10 cellular contexts compared by ENCODE assay signal in genomic region chr17:76451480-76451879, GRCh38. TPM values are rescaled to one million over a fixed set of nuclear protein-coding genes. Genes with fewer than 3 reads are reported as not detected.
DNase-seq lines count a peak whose midpoint lies in the region; ATAC-seq, FAIRE-seq and TF ChIP-seq lines count a peak whose summit lies in the region.
"Had no signal": no experiment of that assay in that cellular context is flagged by ENCODE, and none has a peak within 500 bp of the region (broad histone marks: within the 10 kb centered on the region; RNA-seq: fewer than 3 reads in every experiment).

No MANE protein-coding gene starts in this region.

- FAIRE-seq in HepG2 (lab: Jason Lieb, UNC) = no peak

- CTCF ChIA-PET in HepG2 (lab: Yijun Ruan, JAX; ENCODE audit: low intra/inter-chr PET ratio, low total read pairs) = no interaction called here
- CTCF ChIA-PET in activated CD8-positive, alpha-beta T cell treated with anti-CD3 and anti-CD28 coated beads, Interleukin-2, amount 10 ng/mL, durations not matched to agents 7 days and 5 days (lab: Charles Lee) = interaction anchor here (0.6 to 4.1 kb wide), 10 partner anchors 24 to 1756 kb away, joined by 3 to 17 read pairs (median 4); partner anchors contain the start of gene SPHK1

- H3K4me1 ChIP-seq in HepG2 (ENCODE audit: insufficient read depth, low read length) (peaks cover 56% of the 10 kb centered on the region), right lobe of liver (peaks cover 0 to 20% (median 3%) of the 10 kb centered on the region in 4 donors), right atrium auricular region (peaks cover 3 to 50% of the 10 kb centered on the region in 2 donors), suprapubic skin (peaks cover 24% of the 10 kb centered on the region)

- TF ChIP-seq CTCF in HepG2 (CRISPR knock-in tag; IDR thresholded peaks at IDR 0.05) (no peak), right lobe of liver (IDR thresholded peaks at IDR 0.05) (no peak), right atrium auricular region (IDR thresholded peaks at IDR 0.05) (no peak), suprapubic skin (IDR thresholded peaks at IDR 0.05) (no peak)

- peak overlapping the region; percentile 91 for H3K4me3 Mint-ChIP-seq in activated CD8-positive, alpha-beta T cell treated with anti-CD3 and anti-CD28 coated beads, Interleukin-2, amount 10 ng/mL, durations not matched to agents 7 days and 5 days

- 19% methylated on average over 6 of the region's 6 CpGs for WGBS in HepG2 (ENCODE audit: low lambda C conversion rate)
- 83% methylated on average over 6 of the region's 6 CpGs for WGBS in right lobe of liver (ENCODE audit: insufficient coverage, low coverage, low lambda C conversion rate, missing lambda C conversion rate)
- 78% methylated on average over 6 of the region's 6 CpGs for WGBS in suprapubic skin

- peaks cover 50% of the 10 kb centered on the region for H4K20me1 ChIP-seq in HepG2 (ENCODE audit: insufficient read depth, low read length)

- TF ChIP-seq EP300 in HepG2 (IDR thresholded peaks at IDR 0.05; ENCODE audit: low read depth in 2 of 2, low read length in 2 of 2) (no peak), HepG2 (CRISPR knock-in tag; IDR thresholded peaks at IDR 0.05; ENCODE audit: borderline replicate concordance) (no peak), suprapubic skin (IDR thresholded peaks at IDR 0.05) (no peak)

- H3K27me3 Mint-ChIP-seq in activated CD8-positive, alpha-beta T cell treated with anti-CD3 and anti-CD28 coated beads, Interleukin-2, amount 10 ng/mL, durations not matched to agents 7 days and 5 days (ENCODE audit: low read depth) = peaks cover 3% of the 10 kb centered on the region

- H3K27ac ChIP-seq in HepG2 (ENCODE audit: extremely low read length, insufficient read depth, low read length) = no peak overlapping the region
- no peak overlapping the region for H3K27ac ChIP-seq in right lobe of liver
- peak overlapping the region; percentile 93 to 94 for H3K27ac ChIP-seq in right atrium auricular region
- no peak overlapping the region for H3K27ac ChIP-seq in suprapubic skin

- peak overlapping the region; percentile 91 for H3K9ac ChIP-seq in HepG2 (ENCODE audit: insufficient read depth, low read depth, low read length)

- no peak for ATAC-seq in HepG2
- no peak for ATAC-seq in right lobe of liver
- ATAC-seq in activated CD8-positive, alpha-beta T cell treated with anti-CD3 and anti-CD28 coated beads, Interleukin-2, amount 10 ng/mL, durations not matched to agents 7 days and 5 days = no peak
- no peak for ATAC-seq in HG03442 (IDR thresholded peaks at IDR 0.05; ENCODE audit: unreplicated experiment)
- ATAC-seq in GM19455 (IDR thresholded peaks at IDR 0.05; ENCODE audit: unreplicated experiment) = no peak

- TF ChIP-seq POLR2A in HepG2 (IDR thresholded peaks at IDR 0.05; ENCODE audit: insufficient read depth in 1 of 2, low read depth in 2 of 2, low read length in 2 of 2) = no peak
- no peak for TF ChIP-seq POLR2A in right lobe of liver (IDR thresholded peaks at IDR 0.05)
- TF ChIP-seq POLR2A in suprapubic skin (IDR thresholded peaks at IDR 0.05) = no peak

- H3K9me3 Mint-ChIP-seq in activated CD8-positive, alpha-beta T cell treated with anti-CD3 and anti-CD28 coated beads, Interleukin-2, amount 10 ng/mL, durations not matched to agents 7 days and 5 days (ENCODE audit: insufficient read depth) = no peaks in the 10 kb centered on the region

- no TSS peak for BruUV-seq in HepG2 (replicated peaks; lab: Mats Ljungman, UMichigan)

- H3K4me1 Mint-ChIP-seq in activated CD8-positive, alpha-beta T cell treated with anti-CD3 and anti-CD28 coated beads, Interleukin-2, amount 10 ng/mL, durations not matched to agents 7 days and 5 days (ENCODE audit: low read depth) = peaks cover 50% of the 10 kb centered on the region

- TF ChIP-seq RAD21 in HepG2 (CRISPR knock-in tag; IDR thresholded peaks at IDR 0.05) = no peak

- peak overlapping the region; percentile 92 for H3K4me2 ChIP-seq in HepG2 (ENCODE audit: low read depth, low read length)

- POLR2A ChIA-PET in HepG2 (lab: Yijun Ruan, JAX) = interaction anchor here (1.0 to 3.1 kb wide), 2 partner anchors 49 to 71 kb away, joined by 3 to 26 read pairs; partner anchors contain the start of gene RHBDF2
- POLR2A ChIA-PET in activated CD8-positive, alpha-beta T cell treated with anti-CD3 and anti-CD28 coated beads, Interleukin-2, amount 10 ng/mL, durations not matched to agents 7 days and 5 days (lab: Charles Lee) = interaction anchor here (0.7 to 1.4 kb wide), 2 partner anchors 23 to 51 kb away, joined by 3 to 4 read pairs; no protein-coding TSS in a partner anchor

- peaks cover 60% of the 10 kb centered on the region for H3K79me2 ChIP-seq in HepG2 (ENCODE audit: insufficient read depth, low read length)

- H3K4me3 ChIP-seq in HepG2 (replicated peaks in 1 of 3; ENCODE audit: insufficient read depth in 1 of 3, low read depth in 2 of 3, low read length in 3 of 3) (peak overlapping the region; percentile 84 to 97 (median 92)), right lobe of liver (no peak overlapping the region), right atrium auricular region (peak overlapping the region; percentile 79 to 97), suprapubic skin (peak overlapping the region; percentile 98)

- intact Hi-C loops in HepG2 (cut with micrococcal nuclease; ENCODE audit: unreplicated experiment) = no loop called here
- intact Hi-C loops in right lobe of liver (cut with DNase I) = no loop called here

- H3K36me3 ChIP-seq in HepG2 (replicated peaks in 1 of 2; ENCODE audit: control insufficient read depth in 1 of 2, insufficient read depth in 2 of 2, low read length in 2 of 2) (peaks cover 0 to 4% of the 10 kb centered on the region in 2 experiments; a peak in 2 of 5 replicates), right lobe of liver (no peaks in the 10 kb centered on the region), right atrium auricular region (no peaks in the 10 kb centered on the region), suprapubic skin (no peaks in the 10 kb centered on the region)

- H3K36me3 Mint-ChIP-seq in activated CD8-positive, alpha-beta T cell treated with anti-CD3 and anti-CD28 coated beads, Interleukin-2, amount 10 ng/mL, durations not matched to agents 7 days and 5 days (ENCODE audit: low read depth) = peaks cover 6% of the 10 kb centered on the region

- no peaks in the 10 kb centered on the region; a peak in 1 of 5 replicates for H3K27me3 ChIP-seq in HepG2 (ENCODE audit: control insufficient read depth in 1 of 2, insufficient read depth in 2 of 2, low read length in 2 of 2)
- H3K27me3 ChIP-seq in right lobe of liver = no peaks in the 10 kb centered on the region
- no peaks in the 10 kb centered on the region for H3K27me3 ChIP-seq in right atrium auricular region
- H3K27me3 ChIP-seq in suprapubic skin = no peaks in the 10 kb centered on the region

- no peaks in the 10 kb centered on the region for H3K9me3 ChIP-seq in HepG2 (ENCODE audit: low read length)
- H3K9me3 ChIP-seq in right lobe of liver = no peaks in the 10 kb centered on the region
- no peaks in the 10 kb centered on the region for H3K9me3 ChIP-seq in right atrium auricular region
- no peaks in the 10 kb centered on the region for H3K9me3 ChIP-seq in suprapubic skin

- in situ Hi-C loops in HepG2 (cut with HindIII; ENCODE audit: extremely low pct_ligation_motif_present, low pct_unique_long_range_greater_than_20kb) = loop anchor here (5.0 kb wide), 1 partner anchor 49 kb away; no protein-coding TSS in a partner anchor

- no peak for DNase-seq in HepG2 (ENCODE audit: low spot score)
- no peak for DNase-seq in right lobe of liver
- DNase-seq in activated CD8-positive, alpha-beta T cell treated with anti-CD3 and anti-CD28 coated beads, Interleukin-2, amount 10 ng/mL, durations not matched to agents 7 days and 5 days = no peak
- no peak for DNase-seq in right atrium auricular region (ENCODE audit: low spot score)
- no peak for DNase-seq in suprapubic skin (ENCODE audit: low spot score in 2 of 2)
- DNase-seq in globus pallidus (ENCODE audit: low spot score) = no peak
- DNase-seq: DMS79 had no signal

- H2AFZ ChIP-seq in HepG2 (ENCODE audit: low read length) = no peak overlapping the region

- H3K27ac Mint-ChIP-seq in activated CD8-positive, alpha-beta T cell treated with anti-CD3 and anti-CD28 coated beads, Interleukin-2, amount 10 ng/mL, durations not matched to agents 7 days and 5 days = peak overlapping the region; percentile 18

RNA-seq across cellular contexts. Expression of gene UBE2O, which starts 1.5 kb away (rescaled TPM):
- total RNA-seq in HepG2 (2016; rRNA removed; fragmentation: Illumina TruSeq; extraction: Trizol) (21.5 and 22.3 TPM in 2 replicates), right lobe of liver (10 to 100 TPM in 5 of 6 experiments, 1 to 10 TPM in 1; 10.0 to 12.9 (median 12.0) TPM), right atrium auricular region (10 to 100 TPM; 19.5 to 21.8 TPM), suprapubic skin (10 to 100 TPM; 31.3 to 42.0 (median 37.7) TPM)
- total RNA-seq in HepG2 (2016; cell fraction: cytosol; rRNA removed; fragmentation: Illumina TruSeq; extraction: Trizol; ENCODE audit: low read depth) = 2.7 and 3.0 TPM in 2 replicates
- 22.1 and 22.5 TPM in 2 replicates for total RNA-seq in HepG2 (2016; cell fraction: insoluble cytoplasmic fraction; rRNA removed; fragmentation: Illumina TruSeq; extraction: Trizol)
- total RNA-seq in HepG2 (2016; cell fraction: membrane; rRNA removed; fragmentation: Illumina TruSeq; extraction: Trizol) = 7.2 and 8.1 TPM in 2 replicates
- 23.0 and 27.1 TPM in 2 replicates for total RNA-seq in HepG2 (2016; cell fraction: nucleus; rRNA removed; fragmentation: Illumina TruSeq; extraction: Trizol)
- polyA plus RNA-seq in HepG2 (2011; rRNA removed) = 23.5 and 30.4 TPM in 2 replicates
- 11.6 and 11.8 TPM in 2 replicates for polyA plus RNA-seq in HepG2 (2011; cell fraction: cytosol; rRNA removed)
- polyA plus RNA-seq in HepG2 (2011; cell fraction: nucleus; rRNA removed) = 87.2 and 93.5 TPM in 2 replicates
- polyA plus RNA-seq in HepG2 (2012) = 28.0 and 29.8 TPM in 2 replicates
- 0.86 and 0.95 TPM in 2 replicates for polyA plus RNA-seq in HepG2 (2016; cell fraction: cytosol; fragmentation: Illumina TruSeq; extraction: Trizol; ENCODE audit: low read depth)
- polyA plus RNA-seq in HepG2 (2016; cell fraction: insoluble cytoplasmic fraction; fragmentation: Illumina TruSeq; extraction: Trizol; ENCODE audit: low read depth) = 15.3 and 21.2 TPM in 2 replicates
- 2.1 and 3.0 TPM in 2 replicates for polyA plus RNA-seq in HepG2 (2016; cell fraction: membrane; fragmentation: Illumina TruSeq; extraction: Trizol; ENCODE audit: low read depth)
- 66.1 and 73.3 TPM in 2 replicates for polyA plus RNA-seq in HepG2 (2016; cell fraction: nucleus; fragmentation: Illumina TruSeq; extraction: Trizol; ENCODE audit: insufficient read depth, low read depth)
- polyA minus RNA-seq in HepG2 (2011; rRNA and poly(A)+ RNA removed; ENCODE audit: low replicate concordance) = 39.5 and 89.3 TPM in 2 replicates
- 31.1 and 31.4 TPM in 2 replicates for polyA minus RNA-seq in HepG2 (2011; cell fraction: cytosol; rRNA and poly(A)+ RNA removed)
- 27.4 and 30.3 TPM in 2 replicates for polyA minus RNA-seq in HepG2 (2011; cell fraction: nucleus; rRNA and poly(A)+ RNA removed)
- 10 to 100 TPM; 28.4 to 31.6 TPM for total RNA-seq in activated CD8-positive, alpha-beta T cell treated with anti-CD3 and anti-CD28 coated beads, Interleukin-2, amount 10 ng/mL, durations not matched to agents 7 days and 5 days

RNA-seq across cellular contexts. Expression of gene AANAT, which starts 15.9 kb away (rescaled TPM):
- total RNA-seq in HepG2 (2016; rRNA removed; fragmentation: Illumina TruSeq; extraction: Trizol) (not detected in 2 replicates), right lobe of liver (not detected), right atrium auricular region (not detected), suprapubic skin (not detected)
- total RNA-seq in HepG2 (2016; cell fraction: cytosol; rRNA removed; fragmentation: Illumina TruSeq; extraction: Trizol; ENCODE audit: low read depth) = not detected in 2 replicates
- total RNA-seq in HepG2 (2016; cell fraction: insoluble cytoplasmic fraction; rRNA removed; fragmentation: Illumina TruSeq; extraction: Trizol) = not detected in 2 replicates
- total RNA-seq in HepG2 (2016; cell fraction: membrane; rRNA removed; fragmentation: Illumina TruSeq; extraction: Trizol) = not detected in 2 replicates
- not detected in 2 replicates for total RNA-seq in HepG2 (2016; cell fraction: nucleus; rRNA removed; fragmentation: Illumina TruSeq; extraction: Trizol)
- polyA plus RNA-seq in HepG2 (2011; rRNA removed) = 0.03 and 0.07 TPM in 2 replicates
- polyA plus RNA-seq in HepG2 (2011; cell fraction: cytosol; rRNA removed) = not detected in 2 replicates
- 0.23 and 0.42 TPM in 2 replicates for polyA plus RNA-seq in HepG2 (2011; cell fraction: nucleus; rRNA removed)
- 0.31 TPM in 1 of 2 replicates, not detected in the other for polyA plus RNA-seq in HepG2 (2012)
- polyA plus RNA-seq in HepG2 (2016; cell fraction: cytosol; fragmentation: Illumina TruSeq; extraction: Trizol; ENCODE audit: low read depth) = not detected in 2 replicates
- polyA plus RNA-seq in HepG2 (2016; cell fraction: insoluble cytoplasmic fraction; fragmentation: Illumina TruSeq; extraction: Trizol; ENCODE audit: low read depth) = not detected in 2 replicates
- not detected in 2 replicates for polyA plus RNA-seq in HepG2 (2016; cell fraction: membrane; fragmentation: Illumina TruSeq; extraction: Trizol; ENCODE audit: low read depth)
- polyA plus RNA-seq in HepG2 (2016; cell fraction: nucleus; fragmentation: Illumina TruSeq; extraction: Trizol; ENCODE audit: insufficient read depth, low read depth) = not detected in 2 replicates
- not detected in 2 replicates for polyA minus RNA-seq in HepG2 (2011; rRNA and poly(A)+ RNA removed; ENCODE audit: low replicate concordance)
- polyA minus RNA-seq in HepG2 (2011; cell fraction: cytosol; rRNA and poly(A)+ RNA removed) = not detected in 2 replicates
- not detected in 2 replicates for polyA minus RNA-seq in HepG2 (2011; cell fraction: nucleus; rRNA and poly(A)+ RNA removed)
- total RNA-seq in activated CD8-positive, alpha-beta T cell treated with anti-CD3 and anti-CD28 coated beads, Interleukin-2, amount 10 ng/mL, durations not matched to agents 7 days and 5 days = not detected
- total RNA-seq: myocyte had no signal

RNA-seq across cellular contexts. Expression of gene RHBDF2, which starts 49.7 kb away (rescaled TPM):
- 4.2 and 7.8 TPM in 2 replicates for total RNA-seq in HepG2 (2016; rRNA removed; fragmentation: Illumina TruSeq; extraction: Trizol)
- 3.3 and 3.4 TPM in 2 replicates for total RNA-seq in HepG2 (2016; cell fraction: cytosol; rRNA removed; fragmentation: Illumina TruSeq; extraction: Trizol; ENCODE audit: low read depth)
- total RNA-seq in HepG2 (2016; cell fraction: insoluble cytoplasmic fraction; rRNA removed; fragmentation: Illumina TruSeq; extraction: Trizol) = 2.8 and 8.6 TPM in 2 replicates
- 3.2 and 3.5 TPM in 2 replicates for total RNA-seq in HepG2 (2016; cell fraction: membrane; rRNA removed; fragmentation: Illumina TruSeq; extraction: Trizol)
- 10.0 and 14.7 TPM in 2 replicates for total RNA-seq in HepG2 (2016; cell fraction: nucleus; rRNA removed; fragmentation: Illumina TruSeq; extraction: Trizol)
- polyA plus RNA-seq in HepG2 (2011; rRNA removed) = 24.2 and 27.6 TPM in 2 replicates
- 9.7 and 15.2 TPM in 2 replicates for polyA plus RNA-seq in HepG2 (2011; cell fraction: cytosol; rRNA removed)
- 96.1 and 124 TPM in 2 replicates for polyA plus RNA-seq in HepG2 (2011; cell fraction: nucleus; rRNA removed)
- polyA plus RNA-seq in HepG2 (2012) = 17.9 and 27.7 TPM in 2 replicates
- polyA plus RNA-seq in HepG2 (2016; cell fraction: cytosol; fragmentation: Illumina TruSeq; extraction: Trizol; ENCODE audit: low read depth) = 1.2 and 1.5 TPM in 2 replicates
- polyA plus RNA-seq in HepG2 (2016; cell fraction: insoluble cytoplasmic fraction; fragmentation: Illumina TruSeq; extraction: Trizol; ENCODE audit: low read depth) = 3.8 and 4.6 TPM in 2 replicates
- 2.0 and 3.1 TPM in 2 replicates for polyA plus RNA-seq in HepG2 (2016; cell fraction: membrane; fragmentation: Illumina TruSeq; extraction: Trizol; ENCODE audit: low read depth)
- polyA plus RNA-seq in HepG2 (2016; cell fraction: nucleus; fragmentation: Illumina TruSeq; extraction: Trizol; ENCODE audit: insufficient read depth, low read depth) = 23.9 and 27.3 TPM in 2 replicates
- polyA minus RNA-seq in HepG2 (2011; rRNA and poly(A)+ RNA removed; ENCODE audit: low replicate concordance) = 8.1 and 40.4 TPM in 2 replicates
- 12.8 and 13.5 TPM in 2 replicates for polyA minus RNA-seq in HepG2 (2011; cell fraction: cytosol; rRNA and poly(A)+ RNA removed)
- 26.5 and 30.6 TPM in 2 replicates for polyA minus RNA-seq in HepG2 (2011; cell fraction: nucleus; rRNA and poly(A)+ RNA removed)
- total RNA-seq in right lobe of liver = 10 to 100 TPM in 3 of 6 experiments, 1 to 10 TPM in 3; 7.1 to 18.6 (median 11.0) TPM
- total RNA-seq in activated CD8-positive, alpha-beta T cell treated with anti-CD3 and anti-CD28 coated beads, Interleukin-2, amount 10 ng/mL, durations not matched to agents 7 days and 5 days = 10 to 100 TPM; 51.4 to 52.1 TPM
- total RNA-seq in right atrium auricular region = 10 to 100 TPM; 13.6 to 14.8 TPM
- 10 to 100 TPM; 45.9 to 82.6 (median 52.6) TPM for total RNA-seq in suprapubic skin

Comparison
In these comparisons a context has a peak if more than half of its experiments do, and no peak if none do; other contexts are left out.
1. H3K4me3 ChIP-seq: peak in HepG2 (3 of 3), right atrium auricular region (2 of 2) and suprapubic skin (single experiment); none in right lobe of liver (0 of 3).
2. H3K27ac ChIP-seq: peak in right atrium auricular region (2 of 2); none in HepG2 (single experiment), right lobe of liver (0 of 3) and suprapubic skin (single experiment).